ENCODE assay signal across 8 cellular contexts in genomic region chr18:11937874-11938478, GRCh38. TPM values are rescaled to one million over a fixed set of nuclear protein-coding genes. Genes with fewer than 3 reads are reported as not detected.
DNase-seq lines count a peak whose midpoint lies in the region; ATAC-seq, FAIRE-seq and TF ChIP-seq lines count a peak whose summit lies in the region.

No MANE protein-coding gene starts in this region.

- peak; percentile 60 for ATAC-seq in activated naive CD8-positive, alpha-beta T cell treated with anti-CD3 and anti-CD28 coated beads, Interleukin-2, amount 10 ng/mL, durations not matched to agents 7 days and 5 days (ENCODE audit: low read depth)
- ATAC-seq in Right ventricle myocardium superior (ENCODE audit: poor library complexity) (peak; percentile 94), psoas muscle (peak; percentile 69 to 92 (median 82))

- H3K36me3 ChIP-seq in psoas muscle (ENCODE audit: insufficient read depth in 1 of 2, low read depth in 1 of 2), result no peaks in the 10 kb centered on the region
- no peaks in the 10 kb centered on the region for H3K36me3 ChIP-seq in vagina

- H3K9me3 ChIP-seq in psoas muscle, result no peaks in the 10 kb centered on the region
- no peaks in the 10 kb centered on the region for H3K9me3 ChIP-seq in vagina

- intact Hi-C loops in Right ventricle myocardium superior (cut with DNase I) (loop anchor here (5.0 kb wide), 2 partner anchors 54 to 99 kb away; no protein-coding TSS in a partner anchor), psoas muscle (cut with DNase I) (loop anchor here (1.0 to 2.0 kb wide), 3 partner anchors 57 to 101 kb away; no protein-coding TSS in a partner anchor), vagina (cut with DNase I) (loop anchor here (5.0 kb wide), 2 partner anchors 59 to 99 kb away; no protein-coding TSS in a partner anchor)

- TF ChIP-seq POLR2A in vagina (IDR thresholded peaks at IDR 0.05), result no peak

- TF ChIP-seq CTCF in 22Rv1 (IDR thresholded peaks at IDR 0.05), result peak; percentile 95
- TF ChIP-seq CTCF in psoas muscle (IDR thresholded peaks at IDR 0.05), result peak; percentile 92
- peak; percentile 50 to 87 (median 71) for TF ChIP-seq CTCF in vagina (IDR thresholded peaks at IDR 0.05)

- H3K27ac ChIP-seq in 22Rv1, result no peak overlapping the region
- H3K27ac ChIP-seq in psoas muscle, result no peak overlapping the region
- H3K27ac ChIP-seq in vagina, result no peak overlapping the region

- POLR2A ChIA-PET in activated naive CD8-positive, alpha-beta T cell treated with anti-CD3 and anti-CD28 coated beads, Interleukin-2, amount 10 ng/mL, durations not matched to agents 7 days and 5 days (lab: Charles Lee), result interaction anchor here (1.1 to 1.9 kb wide), 2 partner anchors 42 to 58 kb away, joined by 3 to 5 read pairs; no protein-coding TSS in a partner anchor

- peaks cover 3% of the 10 kb centered on the region for H3K27me3 Mint-ChIP-seq in activated naive CD8-positive, alpha-beta T cell treated with anti-CD3 and anti-CD28 coated beads, Interleukin-2, amount 10 ng/mL, durations not matched to agents 7 days and 5 days

- peaks cover 1% of the 10 kb centered on the region for H3K4me1 Mint-ChIP-seq in activated naive CD8-positive, alpha-beta T cell treated with anti-CD3 and anti-CD28 coated beads, Interleukin-2, amount 10 ng/mL, durations not matched to agents 7 days and 5 days

- no peaks in the 10 kb centered on the region for H3K36me3 Mint-ChIP-seq in activated naive CD8-positive, alpha-beta T cell treated with anti-CD3 and anti-CD28 coated beads, Interleukin-2, amount 10 ng/mL, durations not matched to agents 7 days and 5 days

- 1 to 2% (median 2%) methylated on average over 4 of the region's 4 CpGs for WGBS in psoas muscle, 3 donors

- peak; percentile 74 for FAIRE-seq in GM18507 (lab: Jason Lieb, UNC)

- H3K4me1 ChIP-seq in psoas muscle (no peaks in the 10 kb centered on the region), vagina (no peaks in the 10 kb centered on the region)

- no peaks in the 10 kb centered on the region for H3K27me3 ChIP-seq in psoas muscle (ENCODE audit: insufficient read depth in 3 of 3, low read length in 2 of 3)
- H3K27me3 ChIP-seq in vagina, result no peaks in the 10 kb centered on the region

- H3K9me3 Mint-ChIP-seq in activated naive CD8-positive, alpha-beta T cell treated with anti-CD3 and anti-CD28 coated beads, Interleukin-2, amount 10 ng/mL, durations not matched to agents 7 days and 5 days, result no peaks in the 10 kb centered on the region

- DNase-seq in GM18507 (ENCODE audit: extremely low spot score, insufficient read length, low read depth), result peak; percentile 53
- DNase-seq in NCI-H1417 (lab: John Stamatoyannopoulos, UW), result peak; percentile 45 to 84 (median 66)
- peak; percentile 73 for DNase-seq in SW480 (ENCODE audit: low spot score)
- peak; percentile 75 for DNase-seq in activated naive CD8-positive, alpha-beta T cell treated with anti-CD3 and anti-CD28 coated beads, Interleukin-2, amount 10 ng/mL, durations not matched to agents 7 days and 5 days
- DNase-seq in Right ventricle myocardium superior, result peak; percentile 83
- DNase-seq in psoas muscle, result peak; percentile 74 to 84
- no peak for DNase-seq in vagina (ENCODE audit: extremely low spot score in 2 of 2)

- no peak overlapping the region for H3K4me3 ChIP-seq in psoas muscle
- no peak overlapping the region for H3K4me3 ChIP-seq in vagina

- H3K4me3 Mint-ChIP-seq in activated naive CD8-positive, alpha-beta T cell treated with anti-CD3 and anti-CD28 coated beads, Interleukin-2, amount 10 ng/mL, durations not matched to agents 7 days and 5 days, result no peak overlapping the region

- no peak overlapping the region for H3K27ac Mint-ChIP-seq in activated naive CD8-positive, alpha-beta T cell treated with anti-CD3 and anti-CD28 coated beads, Interleukin-2, amount 10 ng/mL, durations not matched to agents 7 days and 5 days

RNA-seq across cellular contexts. Expression of gene MPPE1, which starts 29.9 kb away (rescaled TPM):
- total RNA-seq in activated naive CD8-positive, alpha-beta T cell treated with anti-CD3 and anti-CD28 coated beads, Interleukin-2, amount 10 ng/mL, durations not matched to agents 7 days and 5 days, result 10 to 100 TPM; 60.4 to 61.1 TPM
- total RNA-seq in Right ventricle myocardium superior, result 35.7 TPM
- 10 to 100 TPM; 22.5 to 33.4 (median 27.6) TPM for total RNA-seq in psoas muscle
- 10 to 100 TPM; 20.2 to 44.0 (median 23.0) TPM for polyA plus RNA-seq in psoas muscle
- 24.6 TPM for total RNA-seq in vagina

RNA-seq across cellular contexts. Expression of gene IMPA2, which starts 43.3 kb away (rescaled TPM):
- 10 to 100 TPM; 12.5 to 15.4 TPM for total RNA-seq in activated naive CD8-positive, alpha-beta T cell treated with anti-CD3 and anti-CD28 coated beads, Interleukin-2, amount 10 ng/mL, durations not matched to agents 7 days and 5 days
- 85.8 TPM for total RNA-seq in Right ventricle myocardium superior
- 100 to 1,000 TPM; 126 to 342 (median 215) TPM for total RNA-seq in psoas muscle
- polyA plus RNA-seq in psoas muscle, result 100 to 1,000 TPM in 2 of 3 donors, 10 to 100 TPM in 1; 61.4 to 321 (median 196) TPM
- total RNA-seq in vagina, result 128 TPM

Comparison
In these comparisons a context has a peak if more than half of its experiments do, and no peak if none do; other contexts are left out.
1. DNase-seq: peak in GM18507 (single experiment), NCI-H1417 (3 of 3), SW480 (single experiment), activated naive CD8-positive, alpha-beta T cell treated with anti-CD3 and anti-CD28 coated beads, Interleukin-2, amount 10 ng/mL, durations not matched to agents 7 days and 5 days (single experiment), Right ventricle myocardium superior (single experiment) and psoas muscle (2 of 2); none in vagina (0 of 2).
2. Peak in every context shown above with its lines, with median percentiles within 50 percentile points of each other: CTCF ChIP-seq and ATAC-seq.